In genomic region chr19:6718741-6719539, GRCh38 we compare ENCODE assay signal across 9 cellular contexts. TPM values are rescaled to one million over a fixed set of nuclear protein-coding genes. Genes with fewer than 3 reads are reported as not detected.
A peak's percentile ranks its signal among the peaks of the same experiment; 100 is the strongest.
DNase-seq lines count a peak whose midpoint lies in the region; ATAC-seq and TF ChIP-seq lines count a peak whose summit lies in the region.
"Had no signal": no experiment of that assay in that cellular context is flagged by ENCODE, and none has a peak within 500 bp of the region (broad histone marks: within the 10 kb centered on the region; RNA-seq: fewer than 3 reads in every experiment).

No MANE protein-coding gene starts in this region.

- H3K4me3 Mint-ChIP-seq in neural progenitor cell (no peak overlapping the region), glutamatergic neuron (ENCODE audit: unreplicated experiment) (no peak overlapping the region)

- peaks cover 0 to 3% (median 0%) of the 10 kb centered on the region in 45 donors for H3K27me3 ChIP-seq in dorsolateral prefrontal cortex
- no peaks in the 10 kb centered on the region for H3K27me3 ChIP-seq in neural progenitor cell

- H3K79me2 ChIP-seq in neural progenitor cell (ENCODE audit: low read depth), result no peaks in the 10 kb centered on the region

- no peak for TF ChIP-seq CTCF in dorsolateral prefrontal cortex (IDR thresholded peaks at IDR 0.05 in 54 of 56, conservative IDR thresholded peaks at IDR 0.05 in 2 of 56; ENCODE audit: low read depth in 1 of 56, partially characterized antibody in 56 of 56)
- no peak for TF ChIP-seq CTCF in neural progenitor cell (IDR thresholded peaks at IDR 0.05)
- no peak for TF ChIP-seq CTCF in glutamatergic neuron (IDR thresholded peaks at IDR 0.05; ENCODE audit: partially characterized antibody, unreplicated experiment)

- H3K4me3 ChIP-seq in dorsolateral prefrontal cortex (peak overlapping the region in 49 of 59 donors; percentile 0 to 58 (median 33)), neural progenitor cell (no peak overlapping the region)

- DNase-seq in EL, result peak; percentile 23
- peak; percentile 54 for DNase-seq in NCI-H226
- no peak for DNase-seq in dorsolateral prefrontal cortex
- DNase-seq in neural progenitor cell (ENCODE audit: low spot score), result peak; percentile 55
- DNase-seq in GDM1 (lab: John Stamatoyannopoulos, UW), result no peak
- DNase-seq in glutamatergic neuron, result no peak
- no peak for DNase-seq in NCI-H510A (lab: John Stamatoyannopoulos, UW)

- peaks cover 4% of the 10 kb centered on the region for H3F3A ChIP-seq in neural progenitor cell (ENCODE audit: low read depth)

- H3K36me3 Mint-ChIP-seq in neural progenitor cell (no peaks in the 10 kb centered on the region), glutamatergic neuron (ENCODE audit: unreplicated experiment) (peaks cover 6% of the 10 kb centered on the region)

- H3K4me1 ChIP-seq in neural progenitor cell, result no peaks in the 10 kb centered on the region

- H3K36me3 ChIP-seq in neural progenitor cell, result no peaks in the 10 kb centered on the region

- intact Hi-C loops in dorsolateral prefrontal cortex (cut with DNase I), result no loop called here

- H3K27me3 Mint-ChIP-seq in neural progenitor cell (ENCODE audit: insufficient read depth, low read depth) (peaks cover 21% of the 10 kb centered on the region), glutamatergic neuron (ENCODE audit: unreplicated experiment) (peaks cover 12% of the 10 kb centered on the region)

- H3K27ac Mint-ChIP-seq in neural progenitor cell, result no peak overlapping the region
- no peak overlapping the region for H3K27ac Mint-ChIP-seq in glutamatergic neuron (ENCODE audit: unreplicated experiment)

- H3K9me3 Mint-ChIP-seq in neural progenitor cell, result peaks cover 5% of the 10 kb centered on the region
- H3K9me3 Mint-ChIP-seq in glutamatergic neuron (ENCODE audit: unreplicated experiment), result peaks cover 2% of the 10 kb centered on the region

- peaks cover 7% of the 10 kb centered on the region for H3K4me1 Mint-ChIP-seq in neural progenitor cell
- peaks cover 3% of the 10 kb centered on the region for H3K4me1 Mint-ChIP-seq in glutamatergic neuron (ENCODE audit: low read depth, unreplicated experiment)

- no peak overlapping the region for H2AFZ ChIP-seq in neural progenitor cell (replicated peaks)

- no peak overlapping the region for H3K4me2 ChIP-seq in neural progenitor cell

- no peak overlapping the region for H3K27ac ChIP-seq in dorsolateral prefrontal cortex
- H3K27ac ChIP-seq in neural progenitor cell, result no peak overlapping the region

- no peak overlapping the region for H3K9ac ChIP-seq in neural progenitor cell

- no peak for ATAC-seq in HG02840 (IDR thresholded peaks at IDR 0.05; ENCODE audit: low FRiP score, unreplicated experiment)

- H4K20me1 ChIP-seq in neural progenitor cell (ENCODE audit: low read depth), result no peaks in the 10 kb centered on the region

- no peaks in the 10 kb centered on the region for H3K9me3 ChIP-seq in neural progenitor cell (ENCODE audit: low read depth)

RNA-seq across cellular contexts. Expression of gene C3, which starts 1.5 kb away (rescaled TPM):
- total RNA-seq in dorsolateral prefrontal cortex (100 to 1,000 TPM in 92 of 120 experiments, 10 to 100 TPM in 28; 34.1 to 573 (median 145) TPM), neural progenitor cell (ENCODE audit: low replicate concordance) (0.25 and 1.5 TPM in 2 replicates), glutamatergic neuron (ENCODE audit: unreplicated experiment) (0.69 TPM)

RNA-seq across cellular contexts. Expression of gene GPR108, which starts 18.4 kb away (rescaled TPM):
- 10 to 100 TPM; 21.4 to 74.1 (median 47.4) TPM for total RNA-seq in dorsolateral prefrontal cortex
- total RNA-seq in neural progenitor cell (ENCODE audit: low replicate concordance), result 38.3 and 55.3 TPM in 2 replicates
- total RNA-seq in glutamatergic neuron (ENCODE audit: unreplicated experiment), result 44.2 TPM

RNA-seq across cellular contexts. Expression of gene TRIP10, which starts 20.5 kb away (rescaled TPM):
- total RNA-seq in dorsolateral prefrontal cortex (10 to 100 TPM in 97 of 120 experiments, 1 to 10 TPM in 23; 4.5 to 54.0 (median 14.5) TPM), neural progenitor cell (ENCODE audit: low replicate concordance) (53.0 and 57.2 TPM in 2 replicates), glutamatergic neuron (ENCODE audit: unreplicated experiment) (16.7 TPM)

RNA-seq across cellular contexts. Expression of gene SH2D3A, which starts 48.3 kb away (rescaled TPM):
- total RNA-seq in dorsolateral prefrontal cortex (1 to 10 TPM in 1 of 120 experiments, under 1 TPM in 6, not detected in 113; 0.18 to 1.4 (median 0.38) TPM), neural progenitor cell (ENCODE audit: low replicate concordance) (0.65 and 1.5 TPM in 2 replicates), glutamatergic neuron (ENCODE audit: unreplicated experiment) (0.32 TPM)
- total RNA-seq: myocyte had no signal

RNA-seq across cellular contexts. Expression of gene TNFSF14, which starts 49.0 kb away (rescaled TPM):
- total RNA-seq in dorsolateral prefrontal cortex (1 to 10 TPM in 5 of 120 experiments, under 1 TPM in 61, not detected in 54; 0.08 to 2.7 (median 0.32) TPM), neural progenitor cell (ENCODE audit: low replicate concordance) (not detected in 2 replicates), glutamatergic neuron (ENCODE audit: unreplicated experiment) (not detected)
- total RNA-seq: myocyte had no signal

Comparison
In these comparisons a context has a peak if more than half of its experiments do, and no peak if none do; other contexts are left out.
1. DNase-seq: peak in EL (single experiment), NCI-H226 (single experiment) and neural progenitor cell (single experiment); none in dorsolateral prefrontal cortex (0 of 10), GDM1 (single experiment), glutamatergic neuron (single experiment) and NCI-H510A (single experiment).
2. RNA of gene C3, which starts 1.5 kb away (total RNA-seq): 34.1 to 573 TPM in dorsolateral prefrontal cortex; 0.25 to 1.5 TPM in neural progenitor cell and 0.69 TPM in glutamatergic neuron (single experiment); every median in the first group is over 10 times any median in the second.